Comparison of ENCODE assay signal across 22 cellular contexts in the genomic region with DNA sequence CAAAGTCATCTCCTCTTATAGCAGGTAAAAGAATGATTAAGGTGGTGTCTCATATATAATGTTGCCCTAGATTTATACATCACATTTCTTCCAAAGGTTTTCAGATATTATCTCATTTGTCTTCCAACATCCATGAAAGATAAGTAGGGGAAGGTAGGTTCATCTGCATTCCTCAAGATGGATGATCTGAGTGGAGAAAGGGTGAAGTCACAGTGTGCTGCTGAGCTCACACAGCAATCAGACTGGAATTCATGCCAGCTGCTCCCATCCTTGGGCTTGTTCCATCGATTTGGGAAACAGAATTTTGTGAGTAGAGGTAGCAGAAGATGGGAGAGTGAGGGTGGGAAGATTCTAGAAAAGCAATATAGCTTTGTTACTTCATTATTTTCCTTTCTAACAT.
"Had no signal": no experiment of that assay in that cellular context is flagged by ENCODE, and none has a peak within 500 bp of the region (broad histone marks: within the 10 kb centered on the region; RNA-seq: fewer than 3 reads in every experiment).

No MANE protein-coding gene starts in this region.

- H3K9ac ChIP-seq: parathyroid adenoma had no signal

- H3K27me3 ChIP-seq: heart left ventricle, thyroid gland had no signal

- H3K4me3 Mint-ChIP-seq: activated B cell treated with CpG ODN at 0.5 μM for 24 hours; activated naive CD8-positive, alpha-beta T cell treated with anti-CD3 and anti-CD28 coated beads, Interleukin-2, amount 10 ng/mL, durations not matched to agents 7 days and 5 days; endodermal cell; nephron progenitor cell; stimulated activated naive CD8-positive, alpha-beta T cell treated with anti-CD3 and anti-CD28 coated beads, Interleukin-15, Interleukin-2, amounts not matched to agents 100 ng/mL and 50 ng/mL, for 24 hours; T-helper 1 cell treated with Interleukin-12 subunit alpha and Interleukin-12 subunit beta and Interleukin-4 antibody, amounts not matched to agents 30 μg/mL and 1 μg/mL, for 36 hours had no signal

- H3K4me3 ChIP-seq: heart left ventricle, thyroid gland had no signal

- ATAC-seq: heart left ventricle, left ventricle myocardium superior, right cardiac atrium had no signal

- H3K9me3 Mint-ChIP-seq: endodermal cell had no signal

- H3K79me2 ChIP-seq: parathyroid adenoma had no signal

- H3K4me1 ChIP-seq: parathyroid adenoma had no signal

- H2AFZ ChIP-seq: parathyroid adenoma had no signal

- H3K36me3 ChIP-seq: heart left ventricle, thyroid gland had no signal

- H3K27ac ChIP-seq: heart left ventricle, parathyroid adenoma, thyroid gland had no signal

- H3K4me1 Mint-ChIP-seq: activated B cell treated with CpG ODN at 0.5 μM for 24 hours had no signal

- FAIRE-seq: bronchial epithelial cell, islet of Langerhans had no signal

- H3K9me3 ChIP-seq: heart left ventricle, thyroid gland had no signal

- H3K27ac Mint-ChIP-seq: activated B cell treated with CpG ODN at 0.5 μM for 24 hours; activated naive CD8-positive, alpha-beta T cell treated with anti-CD3 and anti-CD28 coated beads, Interleukin-2, amount 10 ng/mL, durations not matched to agents 7 days and 5 days; endodermal cell; nephron progenitor cell; T-helper 1 cell treated with Interleukin-12 subunit alpha and Interleukin-12 subunit beta and Interleukin-4 antibody, amounts not matched to agents 30 μg/mL and 1 μg/mL, for 36 hours had no signal

- H3K27me3 Mint-ChIP-seq: activated B cell treated with CpG ODN at 0.5 μM for 24 hours; activated naive CD8-positive, alpha-beta T cell treated with anti-CD3 and anti-CD28 coated beads, Interleukin-2, amount 10 ng/mL, durations not matched to agents 7 days and 5 days; stimulated activated naive CD8-positive, alpha-beta T cell treated with anti-CD3 and anti-CD28 coated beads, Interleukin-15, Interleukin-2, amounts not matched to agents 100 ng/mL and 50 ng/mL, for 24 hours had no signal

- DNase-seq: activated B cell treated with CpG ODN at 0.5 μM for 24 hours; activated CD4-positive, alpha-beta T cell treated with anti-CD3 and anti-CD28 coated beads for 4 hours; activated effector memory CD4-positive, alpha-beta T cell treated with anti-CD3 and anti-CD28 coated beads, Interleukin-2, amount 50 U/mL, for 16 hours; activated naive CD8-positive, alpha-beta T cell treated with anti-CD3 and anti-CD28 coated beads, Interleukin-2, amount 10 ng/mL, durations not matched to agents 7 days and 5 days; activated T-cell treated with anti-CD3 and anti-CD28 coated beads, Interleukin-2, amount 50 U/mL, for 48 hours; amygdala; cortex of kidney; endodermal cell; heart left ventricle; left ventricle myocardium superior; mammary epithelial cell; midbrain; nephron progenitor cell; right cardiac atrium; stimulated activated CD4-positive, alpha-beta T cell treated with anti-CD3 and anti-CD28 coated beads, Interleukin-1b, Interleukin-23, amount 100 ng/mL, for 48 hours; substantia nigra; thyroid gland had no signal
